In the genomic region with DNA sequence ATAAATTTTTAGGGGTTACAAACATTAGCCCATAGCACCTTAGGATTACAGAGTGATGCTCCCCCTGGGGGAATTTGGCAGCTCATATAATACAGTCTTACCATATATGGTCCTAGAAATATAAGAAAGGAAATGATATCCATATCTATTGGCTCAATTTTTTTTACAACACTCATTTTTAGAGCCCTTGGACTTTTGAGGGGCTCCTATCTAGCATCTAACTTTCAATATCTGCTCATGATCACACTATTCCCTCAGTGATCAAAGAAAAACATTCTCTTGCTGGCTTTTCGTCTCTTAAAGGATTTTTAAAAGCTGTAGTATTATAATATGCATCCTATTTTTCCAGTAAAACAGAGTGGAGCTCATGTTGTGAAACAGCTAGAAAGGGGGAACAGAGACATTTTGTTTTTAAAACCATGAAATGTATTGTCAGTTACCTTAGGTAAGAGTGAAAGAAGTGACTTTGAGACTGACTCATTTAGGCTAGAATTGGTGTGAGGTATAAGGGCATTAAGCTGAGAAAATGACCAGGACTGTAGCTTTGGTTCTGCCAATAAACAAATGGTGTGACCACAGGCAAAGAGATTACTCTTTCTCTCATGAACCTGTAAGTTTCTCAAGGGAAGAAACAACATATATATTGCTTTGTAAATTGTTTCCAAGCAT, we compare ENCODE assay signal across 11 cellular contexts.
DNase-seq lines count a peak whose midpoint lies in the region; ATAC-seq, FAIRE-seq and TF ChIP-seq lines count a peak whose summit lies in the region.
"Had no signal": no experiment of that assay in that cellular context is flagged by ENCODE, and none has a peak within 500 bp of the region (broad histone marks: within the 10 kb centered on the region; RNA-seq: fewer than 3 reads in every experiment).

No MANE protein-coding gene starts in this region.

- no peaks in the 10 kb centered on the region for H3K9me2 ChIP-seq in MM.1S (replicated peaks; ENCODE audit: insufficient read depth, low read length)

- H2BK120ac ChIP-seq in trophoblast cell (ENCODE audit: insufficient read depth, low read length, poor library complexity), result no peak overlapping the region

- DNase-seq in GM13976 (ENCODE audit: low spot score), result peak; percentile 56
- no peak for DNase-seq in GM19239 (ENCODE audit: insufficient read length, low spot score)
- DNase-seq in MM.1S, result no peak
- DNase-seq in trophoblast cell, result no peak
- no peak for DNase-seq in NCI-H510A treated with DMSO at 0.1 percent for 48 hours (lab: John Stamatoyannopoulos, UW)
- DNase-seq in hepatic stellate cell (ENCODE audit: low spot score), result no peak
- no peak for DNase-seq in middle frontal gyrus (ENCODE audit: extremely low spot score, low spot score)
- DNase-seq: activated CD8-positive, alpha-beta memory T cell treated with anti-CD3 and anti-CD28 coated beads, Interleukin-2, amount 50 U/mL, for 48 hours; Caco-2 had no signal

- H3F3A ChIP-seq in MM.1S (ENCODE audit: insufficient read depth, low read length), result peaks cover 25% of the 10 kb centered on the region

- no peak overlapping the region for H3K23ac ChIP-seq in trophoblast cell (ENCODE audit: low read length)

- no peak for TF ChIP-seq CTCF in GM13976 (IDR thresholded peaks at IDR 0.05; ENCODE audit: borderline replicate concordance, control extremely low read depth, extremely low read depth, insufficient read depth, missing control alignments)
- peak; percentile 25 for TF ChIP-seq CTCF in MM.1S (IDR thresholded peaks at IDR 0.05; ENCODE audit: low read length)

- H3K79me2 ChIP-seq in MM.1S (ENCODE audit: low read length) (no peaks in the 10 kb centered on the region), trophoblast cell (ENCODE audit: control insufficient read depth, insufficient read depth, low read length, poor library complexity) (no peaks in the 10 kb centered on the region)
- H3K79me2 ChIP-seq: parathyroid adenoma had no signal

- no peak overlapping the region for H3K9ac ChIP-seq in MM.1S (ENCODE audit: low read length)
- H3K9ac ChIP-seq in trophoblast cell (ENCODE audit: low read length), result no peak overlapping the region
- H3K9ac ChIP-seq: parathyroid adenoma had no signal

- H3K79me1 ChIP-seq in trophoblast cell (ENCODE audit: low read length), result peaks cover 2% of the 10 kb centered on the region

- H3K4me3 ChIP-seq in MM.1S (ENCODE audit: low read length) (no peak overlapping the region), trophoblast cell (ENCODE audit: low read depth, low read length) (no peak overlapping the region)

- H3K27me3 ChIP-seq in MM.1S (replicated peaks; ENCODE audit: insufficient read depth, low read length), result no peaks in the 10 kb centered on the region
- no peaks in the 10 kb centered on the region for H3K27me3 ChIP-seq in trophoblast cell (ENCODE audit: insufficient read depth, low read length)

- H2BK12ac ChIP-seq in trophoblast cell (ENCODE audit: low read length), result no peak overlapping the region

- H3K9me3 ChIP-seq in MM.1S (replicated peaks; ENCODE audit: insufficient read depth, low read length) (no peaks in the 10 kb centered on the region), trophoblast cell (ENCODE audit: insufficient read depth, low read depth, low read length) (peaks cover 1% of the 10 kb centered on the region)
- H3K9me3 ChIP-seq: Caco-2 had no signal

- H2AFZ ChIP-seq in MM.1S (ENCODE audit: low read length) (peak overlapping the region; percentile 7; the same call in 1 of the 2 replicates), trophoblast cell (ENCODE audit: insufficient read depth, low read length, poor library complexity) (no peak overlapping the region)
- H2AFZ ChIP-seq: parathyroid adenoma had no signal

- FAIRE-seq in GM19239 (lab: Jason Lieb, UNC), result peak; percentile 93

- H3K36me3 ChIP-seq in MM.1S (replicated peaks; ENCODE audit: insufficient read depth, low read length), result no peaks in the 10 kb centered on the region
- H3K36me3 ChIP-seq in trophoblast cell (ENCODE audit: control insufficient read depth in 1 of 2, insufficient read depth in 2 of 2, low read length in 2 of 2), result no peaks in the 10 kb centered on the region

- H3K4me1 ChIP-seq in MM.1S (ENCODE audit: low read length) (peaks cover 39% of the 10 kb centered on the region), trophoblast cell (ENCODE audit: control insufficient read depth in 1 of 2, insufficient read depth in 2 of 2, low read length in 2 of 2) (no peaks in the 10 kb centered on the region)
- H3K4me1 ChIP-seq: Caco-2, parathyroid adenoma had no signal

- no peak overlapping the region for H4K12ac ChIP-seq in trophoblast cell (ENCODE audit: low read depth, low read length)

- no peak overlapping the region for H2AK5ac ChIP-seq in trophoblast cell (ENCODE audit: low read length)

- H3K14ac ChIP-seq in trophoblast cell (ENCODE audit: low read length), result no peak overlapping the region

- H4K8ac ChIP-seq in trophoblast cell (ENCODE audit: low read depth, low read length), result no peak overlapping the region

- no peaks in the 10 kb centered on the region for H4K20me1 ChIP-seq in MM.1S (ENCODE audit: insufficient read depth, low read length)

- no CpG with 5 or more reads among the region's 1 CpG for WGBS in trophoblast cell (ENCODE audit: extremely low coverage, insufficient coverage, insufficient read length)

- H3K4me2 ChIP-seq in MM.1S (ENCODE audit: low read depth, low read length) (peak overlapping the region; percentile 31), trophoblast cell (ENCODE audit: low read length) (no peak overlapping the region)

- H3K18ac ChIP-seq in trophoblast cell (ENCODE audit: low read length), result no peak overlapping the region

- H4K91ac ChIP-seq in trophoblast cell (ENCODE audit: low read depth, low read length), result no peak overlapping the region

- peak overlapping the region; percentile 57; the same call in 1 of the 2 replicates for H3K27ac ChIP-seq in MM.1S (ENCODE audit: low read length)
- H3K27ac ChIP-seq in trophoblast cell (ENCODE audit: low read depth, low read length), result no peak overlapping the region
- H3K27ac ChIP-seq: parathyroid adenoma had no signal

- no peak overlapping the region for H2BK5ac ChIP-seq in trophoblast cell (ENCODE audit: low read depth, low read length, poor library complexity)

- ATAC-seq in HG02798 (IDR thresholded peaks at IDR 0.05; ENCODE audit: poor library complexity, unreplicated experiment), result peak; percentile 57

- H3K4ac ChIP-seq in trophoblast cell (ENCODE audit: low read depth, low read length), result no peak overlapping the region

- in situ Hi-C loops in GM13976 (cut with MboI; ENCODE audit: low sequenced_read_pairs, unreplicated experiment), result no loop called here
